18 cellular contexts compared by ENCODE assay signal in genomic region chr21:14548751-14549150, GRCh38. TPM values are rescaled to one million over a fixed set of nuclear protein-coding genes. Genes with fewer than 3 reads are reported as not detected.
DNase-seq lines count a peak whose midpoint lies in the region; ATAC-seq lines count a peak whose summit lies in the region.
"Had no signal": no experiment of that assay in that cellular context is flagged by ENCODE, and none has a peak within 500 bp of the region (broad histone marks: within the 10 kb centered on the region; RNA-seq: fewer than 3 reads in every experiment).

No MANE protein-coding gene starts in this region.

- H3K4me2 ChIP-seq in neuronal stem cell (ENCODE audit: insufficient read depth, low read length, poor library complexity, severe bottlenecking), result no peak overlapping the region
- H3K4me2 ChIP-seq: A549 had no signal

- H3K4me1 Mint-ChIP-seq in activated CD4-positive, alpha-beta T cell treated with anti-CD3 and anti-CD28 coated beads, Interleukin-2, amount 10 ng/mL, durations not matched to agents 7 days and 5 days, result peaks cover 54% of the 10 kb centered on the region
- peaks cover 51% of the 10 kb centered on the region for H3K4me1 Mint-ChIP-seq in activated naive CD8-positive, alpha-beta T cell treated with anti-CD3 and anti-CD28 coated beads, Interleukin-2, amount 10 ng/mL, durations not matched to agents 7 days and 5 days
- peaks cover 40 to 49% of the 10 kb centered on the region in 2 donors for H3K4me1 Mint-ChIP-seq in natural killer cell treated with Interleukin-12 subunit alpha and Interleukin-12 subunit beta and Interleukin-15 and Interleukin-18, amount 100 ng/mL, for 72 hours (ENCODE audit: low read depth in 2 of 2)

- peaks cover 17% of the 10 kb centered on the region for H3K9me3 Mint-ChIP-seq in activated CD4-positive, alpha-beta T cell treated with anti-CD3 and anti-CD28 coated beads, Interleukin-2, amount 10 ng/mL, durations not matched to agents 7 days and 5 days
- H3K9me3 Mint-ChIP-seq in activated naive CD8-positive, alpha-beta T cell treated with anti-CD3 and anti-CD28 coated beads, Interleukin-2, amount 10 ng/mL, durations not matched to agents 7 days and 5 days, result peaks cover 4% of the 10 kb centered on the region
- peaks cover 3% of the 10 kb centered on the region for H3K9me3 Mint-ChIP-seq in natural killer cell treated with Interleukin-12 subunit alpha and Interleukin-12 subunit beta and Interleukin-15 and Interleukin-18, amount 100 ng/mL, for 72 hours

- no peak overlapping the region for H3K18ac ChIP-seq in neuronal stem cell (ENCODE audit: low read length)

- H3K27ac Mint-ChIP-seq in activated CD4-positive, alpha-beta T cell treated with anti-CD3 and anti-CD28 coated beads, Interleukin-2, amount 10 ng/mL, durations not matched to agents 7 days and 5 days, result peak overlapping the region; percentile 74
- H3K27ac Mint-ChIP-seq in activated naive CD8-positive, alpha-beta T cell treated with anti-CD3 and anti-CD28 coated beads, Interleukin-2, amount 10 ng/mL, durations not matched to agents 7 days and 5 days, result peak overlapping the region; percentile 43
- H3K27ac Mint-ChIP-seq in natural killer cell treated with Interleukin-12 subunit alpha and Interleukin-12 subunit beta and Interleukin-15 and Interleukin-18, amount 100 ng/mL, for 72 hours, result peak overlapping the region; percentile 99 to 100

- no peak overlapping the region for H2BK5ac ChIP-seq in neuronal stem cell (ENCODE audit: low read length)

- no peak for DNase-seq in activated CD4-positive, alpha-beta T cell treated with anti-CD3 and anti-CD28 coated beads, Interleukin-2, amount 10 ng/mL, durations not matched to agents 7 days and 5 days
- DNase-seq in activated CD4-positive, alpha-beta T cell treated with anti-CD3 and anti-CD28 coated beads, Interleukin-2, amount 50 U/mL, for 4 hours, result no peak
- DNase-seq in NOMO-1 (lab: John Stamatoyannopoulos, UW; ENCODE audit: unreplicated experiment in 2 of 2) (peak; percentile 64 to 94), neuronal stem cell (ENCODE audit: low spot score) (no peak)
- DNase-seq in activated naive CD8-positive, alpha-beta T cell treated with anti-CD3 and anti-CD28 coated beads, Interleukin-2, amount 10 ng/mL, durations not matched to agents 7 days and 5 days, result no peak
- no peak for DNase-seq in natural killer cell treated with Interleukin-12 subunit alpha and Interleukin-12 subunit beta and Interleukin-15 and Interleukin-18, amount 100 ng/mL, for 72 hours (ENCODE audit: low spot score)
- DNase-seq in stimulated activated CD4-positive, alpha-beta T cell treated with anti-CD3 and anti-CD28 coated beads, Interleukin-4, amount 100 ng/mL, for 1 hour, result no peak
- DNase-seq: activated CD8-positive, alpha-beta memory T cell treated with anti-CD3 and anti-CD28 coated beads, Interleukin-2, amount 50 U/mL, for 48 hours; DMS79; IMR-90; NCI-H2029 treated with DMSO at 0.1 percent for 48 hours; retina; thyroid gland had no signal

- no peak for ATAC-seq in activated naive CD8-positive, alpha-beta T cell treated with anti-CD3 and anti-CD28 coated beads, Interleukin-2, amount 10 ng/mL, durations not matched to agents 7 days and 5 days (ENCODE audit: low read depth)
- ATAC-seq in natural killer cell treated with Interleukin-12 subunit alpha and Interleukin-12 subunit beta and Interleukin-15 and Interleukin-18, amount 100 ng/mL, for 72 hours, result peak; percentile 77 to 84
- no peak for ATAC-seq in HG02763 (IDR thresholded peaks at IDR 0.05; ENCODE audit: unreplicated experiment)
- ATAC-seq: A549 had no signal

- no peak overlapping the region for H3K14ac ChIP-seq in neuronal stem cell (ENCODE audit: low read length)

- no peaks in the 10 kb centered on the region for H3K9me3 ChIP-seq in neuronal stem cell (replicated peaks in 1 of 2; ENCODE audit: control insufficient read depth in 2 of 2, insufficient read depth in 1 of 2, low read depth in 1 of 2, low read length in 2 of 2)
- H3K9me3 ChIP-seq: A549, HAP-1, thyroid gland had no signal

- H2BK15ac ChIP-seq in neuronal stem cell (ENCODE audit: low read length), result no peak overlapping the region

- H3K9ac ChIP-seq in neuronal stem cell (ENCODE audit: low read depth, low read length, poor library complexity), result no peak overlapping the region

- no peak overlapping the region for H2AFZ ChIP-seq in neuronal stem cell (ENCODE audit: low read length)

- CTCF ChIA-PET in activated CD4-positive, alpha-beta T cell treated with anti-CD3 and anti-CD28 coated beads, Interleukin-2, amount 10 ng/mL, durations not matched to agents 7 days and 5 days (lab: Charles Lee), result no interaction called here

- no peak overlapping the region for H2AK5ac ChIP-seq in neuronal stem cell (ENCODE audit: low read depth, low read length)

- POLR2A ChIA-PET in activated CD4-positive, alpha-beta T cell treated with anti-CD3 and anti-CD28 coated beads, Interleukin-2, amount 10 ng/mL, durations not matched to agents 7 days and 5 days (lab: Charles Lee), result no interaction called here
- POLR2A ChIA-PET in activated naive CD8-positive, alpha-beta T cell treated with anti-CD3 and anti-CD28 coated beads, Interleukin-2, amount 10 ng/mL, durations not matched to agents 7 days and 5 days (lab: Charles Lee), result no interaction called here

- no peaks in the 10 kb centered on the region for H3K36me3 ChIP-seq in neuronal stem cell (replicated peaks in 1 of 2; ENCODE audit: control insufficient read depth in 2 of 2, insufficient read depth in 2 of 2, low read length in 2 of 2)
- H3K36me3 ChIP-seq: cardiac muscle cell, HAP-1, thyroid gland had no signal

- H4K8ac ChIP-seq in neuronal stem cell (ENCODE audit: low read depth, low read length), result no peak overlapping the region

- no peaks in the 10 kb centered on the region for H3K79me1 ChIP-seq in neuronal stem cell (ENCODE audit: low read depth, low read length)

- H3K4me1 ChIP-seq in neuronal stem cell (ENCODE audit: control insufficient read depth in 2 of 2, insufficient read depth in 1 of 2, low read depth in 1 of 2, low read length in 2 of 2), result no peaks in the 10 kb centered on the region
- H3K4me1 ChIP-seq: A549, HAP-1, thyroid gland had no signal

- no peak overlapping the region for H3K4ac ChIP-seq in neuronal stem cell (ENCODE audit: low read length)

- no CpG with 5 or more reads among the region's 2 CpGs for WGBS in neuronal stem cell (ENCODE audit: extremely low coverage in 2 of 2, insufficient read length in 2 of 2, insufficient replicate concordance in 1 of 2), 2 donors

- H3K27ac ChIP-seq in neuronal stem cell (replicated peaks; ENCODE audit: low read length), result no peak overlapping the region
- H3K27ac ChIP-seq: A549, cardiac muscle cell, thyroid gland had no signal

- no peak overlapping the region for H3K23ac ChIP-seq in neuronal stem cell (ENCODE audit: low read depth, low read length, poor library complexity)

- no peak overlapping the region for H2BK120ac ChIP-seq in neuronal stem cell (ENCODE audit: low read depth, low read length)

- no peaks in the 10 kb centered on the region for H3K27me3 Mint-ChIP-seq in activated CD4-positive, alpha-beta T cell treated with anti-CD3 and anti-CD28 coated beads, Interleukin-2, amount 10 ng/mL, durations not matched to agents 7 days and 5 days
- no peaks in the 10 kb centered on the region for H3K27me3 Mint-ChIP-seq in activated naive CD8-positive, alpha-beta T cell treated with anti-CD3 and anti-CD28 coated beads, Interleukin-2, amount 10 ng/mL, durations not matched to agents 7 days and 5 days
- no peaks in the 10 kb centered on the region for H3K27me3 Mint-ChIP-seq in natural killer cell treated with Interleukin-12 subunit alpha and Interleukin-12 subunit beta and Interleukin-15 and Interleukin-18, amount 100 ng/mL, for 72 hours

- H3K4me3 Mint-ChIP-seq in activated CD4-positive, alpha-beta T cell treated with anti-CD3 and anti-CD28 coated beads, Interleukin-2, amount 10 ng/mL, durations not matched to agents 7 days and 5 days, result peak overlapping the region; percentile 2
- H3K4me3 Mint-ChIP-seq in activated naive CD8-positive, alpha-beta T cell treated with anti-CD3 and anti-CD28 coated beads, Interleukin-2, amount 10 ng/mL, durations not matched to agents 7 days and 5 days, result peak overlapping the region; percentile 28
- H3K4me3 Mint-ChIP-seq in natural killer cell treated with Interleukin-12 subunit alpha and Interleukin-12 subunit beta and Interleukin-15 and Interleukin-18, amount 100 ng/mL, for 72 hours, result peak overlapping the region; percentile 78

- H3K36me3 Mint-ChIP-seq in activated CD4-positive, alpha-beta T cell treated with anti-CD3 and anti-CD28 coated beads, Interleukin-2, amount 10 ng/mL, durations not matched to agents 7 days and 5 days (ENCODE audit: low read depth), result peaks cover 16% of the 10 kb centered on the region
- H3K36me3 Mint-ChIP-seq in activated naive CD8-positive, alpha-beta T cell treated with anti-CD3 and anti-CD28 coated beads, Interleukin-2, amount 10 ng/mL, durations not matched to agents 7 days and 5 days, result peaks cover 25% of the 10 kb centered on the region
- peaks cover 26% of the 10 kb centered on the region for H3K36me3 Mint-ChIP-seq in natural killer cell treated with Interleukin-12 subunit alpha and Interleukin-12 subunit beta and Interleukin-15 and Interleukin-18, amount 100 ng/mL, for 72 hours

- H3K27me3 ChIP-seq in neuronal stem cell (ENCODE audit: control insufficient read depth in 3 of 3, insufficient read depth in 3 of 3, low read depth in 1 of 3, low read length in 3 of 3), result no peaks in the 10 kb centered on the region
- H3K27me3 ChIP-seq: cardiac muscle cell, thyroid gland had no signal

- H4K91ac ChIP-seq in neuronal stem cell (ENCODE audit: low read depth, low read length, poor library complexity), result no peak overlapping the region

- H3K4me3 ChIP-seq in neuronal stem cell (ENCODE audit: low read length in 2 of 2), result no peak overlapping the region
- H3K4me3 ChIP-seq: A549, cardiac muscle cell, HAP-1, thyroid gland had no signal

- no peak overlapping the region for H2BK12ac ChIP-seq in neuronal stem cell (ENCODE audit: low read length)

RNA-seq across cellular contexts. Expression of gene SAMSN1, which starts 2.6 kb away (rescaled TPM):
- total RNA-seq in activated CD4-positive, alpha-beta T cell treated with anti-CD3 and anti-CD28 coated beads, Interleukin-2, amount 10 ng/mL, durations not matched to agents 7 days and 5 days, result 10 to 100 TPM; 51.3 to 59.0 TPM
- total RNA-seq in activated naive CD8-positive, alpha-beta T cell treated with anti-CD3 and anti-CD28 coated beads, Interleukin-2, amount 10 ng/mL, durations not matched to agents 7 days and 5 days, result 100 to 1,000 TPM; 121 to 125 TPM
- 100 to 1,000 TPM; 158 to 383 TPM for total RNA-seq in natural killer cell treated with Interleukin-12 subunit alpha and Interleukin-12 subunit beta and Interleukin-15 and Interleukin-18, amount 100 ng/mL, for 72 hours
- not detected for polyA plus RNA-seq in neuronal stem cell (2013, experiment 1 of 2)
- 0.04 TPM for polyA plus RNA-seq in neuronal stem cell (2013, experiment 2 of 2)
- total RNA-seq: epithelial cell of proximal tubule, IMR-90 had no signal
- polyA plus RNA-seq: IMR-90 had no signal

Comparison
In these comparisons a context has a peak if more than half of its experiments do, and no peak if none do; other contexts are left out.
1. DNase-seq: peak in NOMO-1 (2 of 2); none in activated CD4-positive, alpha-beta T cell treated with anti-CD3 and anti-CD28 coated beads, Interleukin-2, amount 10 ng/mL, durations not matched to agents 7 days and 5 days (single experiment), activated CD4-positive, alpha-beta T cell treated with anti-CD3 and anti-CD28 coated beads, Interleukin-2, amount 50 U/mL, for 4 hours (0 of 2), activated naive CD8-positive, alpha-beta T cell treated with anti-CD3 and anti-CD28 coated beads, Interleukin-2, amount 10 ng/mL, durations not matched to agents 7 days and 5 days (single experiment), natural killer cell treated with Interleukin-12 subunit alpha and Interleukin-12 subunit beta and Interleukin-15 and Interleukin-18, amount 100 ng/mL, for 72 hours (single experiment), stimulated activated CD4-positive, alpha-beta T cell treated with anti-CD3 and anti-CD28 coated beads, Interleukin-4, amount 100 ng/mL, for 1 hour (single experiment) and neuronal stem cell (single experiment).
2. H3K27ac Mint-ChIP-seq: peak in every context shown above with its lines; median percentile 100 in natural killer cell treated with Interleukin-12 subunit alpha and Interleukin-12 subunit beta and Interleukin-15 and Interleukin-18, amount 100 ng/mL, for 72 hours; 74 in activated CD4-positive, alpha-beta T cell treated with anti-CD3 and anti-CD28 coated beads, Interleukin-2, amount 10 ng/mL, durations not matched to agents 7 days and 5 days; 43 in activated naive CD8-positive, alpha-beta T cell treated with anti-CD3 and anti-CD28 coated beads, Interleukin-2, amount 10 ng/mL, durations not matched to agents 7 days and 5 days.
3. H3K4me3 Mint-ChIP-seq: peak in every context shown above with its lines; median percentile 78 in natural killer cell treated with Interleukin-12 subunit alpha and Interleukin-12 subunit beta and Interleukin-15 and Interleukin-18, amount 100 ng/mL, for 72 hours; 28 in activated naive CD8-positive, alpha-beta T cell treated with anti-CD3 and anti-CD28 coated beads, Interleukin-2, amount 10 ng/mL, durations not matched to agents 7 days and 5 days; 2 in activated CD4-positive, alpha-beta T cell treated with anti-CD3 and anti-CD28 coated beads, Interleukin-2, amount 10 ng/mL, durations not matched to agents 7 days and 5 days.
4. ATAC-seq: peak in natural killer cell treated with Interleukin-12 subunit alpha and Interleukin-12 subunit beta and Interleukin-15 and Interleukin-18, amount 100 ng/mL, for 72 hours (2 of 2); none in activated naive CD8-positive, alpha-beta T cell treated with anti-CD3 and anti-CD28 coated beads, Interleukin-2, amount 10 ng/mL, durations not matched to agents 7 days and 5 days (single experiment) and HG02763 (single experiment).